Comparison of ENCODE assay signal across 8 cellular contexts in genomic region chr2:186485576-186485870, GRCh38. TPM values are rescaled to one million over a fixed set of nuclear protein-coding genes. Genes with fewer than 3 reads are reported as not detected.
DNase-seq lines count a peak whose midpoint lies in the region; ATAC-seq and TF ChIP-seq lines count a peak whose summit lies in the region.

No MANE protein-coding gene starts in this region.

- H3K9me2 ChIP-seq in DOHH2 (replicated peaks; ENCODE audit: control insufficient read depth, low read length), result no peaks in the 10 kb centered on the region

- H3K36me3 Mint-ChIP-seq in effector memory CD8-positive, alpha-beta T cell (ENCODE audit: insufficient read depth), result peaks cover 21% of the 10 kb centered on the region

- H3K27ac ChIP-seq in DOHH2 (ENCODE audit: low read depth, low read length), result peak overlapping the region; percentile 70
- H3K27ac ChIP-seq in osteoblast (ENCODE audit: low read depth, low read length), result peak overlapping the region; percentile 98

- H3F3A ChIP-seq in DOHH2 (ENCODE audit: control insufficient read depth, insufficient read depth), result no peaks in the 10 kb centered on the region

- H3K9me3 ChIP-seq in DOHH2 (ENCODE audit: control insufficient read depth, insufficient read depth, low read length) (no peaks in the 10 kb centered on the region), MG63 (no peaks in the 10 kb centered on the region), osteoblast (ENCODE audit: low read depth, low read length) (no peaks in the 10 kb centered on the region)

- intact Hi-C loops in head of caudate nucleus (cut with DNase I), result no loop called here

- no peaks in the 10 kb centered on the region for H3K27me3 ChIP-seq in DOHH2 (ENCODE audit: control insufficient read depth, low read length)
- H3K27me3 ChIP-seq in MG63, result no peaks in the 10 kb centered on the region
- no peaks in the 10 kb centered on the region for H3K27me3 ChIP-seq in osteoblast (ENCODE audit: insufficient read depth, low read length)

- peak; percentile 51 for ATAC-seq in effector memory CD8-positive, alpha-beta T cell (replicated peaks)
- ATAC-seq in HG03457 (IDR thresholded peaks at IDR 0.05; ENCODE audit: unreplicated experiment), result no peak

- peaks cover 42% of the 10 kb centered on the region for H3K36me3 ChIP-seq in DOHH2 (ENCODE audit: control insufficient read depth, low read length)
- peaks cover 19% of the 10 kb centered on the region for H3K36me3 ChIP-seq in MG63
- H3K36me3 ChIP-seq in osteoblast (ENCODE audit: insufficient read depth, low read length), result no peaks in the 10 kb centered on the region

- H3K9me3 Mint-ChIP-seq in effector memory CD8-positive, alpha-beta T cell, result no peaks in the 10 kb centered on the region

- peak overlapping the region; percentile 94 for H2AFZ ChIP-seq in osteoblast (ENCODE audit: low read length)

- H3K4me1 Mint-ChIP-seq in effector memory CD8-positive, alpha-beta T cell (ENCODE audit: low read depth in 2 of 2), result peaks cover 24 to 42% of the 10 kb centered on the region in 2 donors

- H3K4me1 ChIP-seq in DOHH2 (ENCODE audit: control insufficient read depth, low read length) (peaks cover 47% of the 10 kb centered on the region), osteoblast (ENCODE audit: insufficient read depth, low read length) (peaks cover 19% of the 10 kb centered on the region)

- H3K4me3 ChIP-seq in DOHH2 (ENCODE audit: low read length) (peak overlapping the region; percentile 98), MG63 (peak overlapping the region; percentile 90), osteoblast (ENCODE audit: insufficient read depth, low read length) (peak overlapping the region; percentile 95)

- H4K20me1 ChIP-seq in DOHH2 (ENCODE audit: control insufficient read depth, insufficient read depth, low read depth, low read length) (peaks cover 34% of the 10 kb centered on the region), osteoblast (ENCODE audit: insufficient read depth, low read length) (peaks cover 31% of the 10 kb centered on the region)

- no peaks in the 10 kb centered on the region for H3K27me3 Mint-ChIP-seq in effector memory CD8-positive, alpha-beta T cell

- TF ChIP-seq CTCF in DOHH2 (IDR thresholded peaks at IDR 0.05; ENCODE audit: low read depth, low read length, poor library complexity, severe bottlenecking) (no peak), osteoblast (IDR thresholded peaks at IDR 0.05; ENCODE audit: extremely low read depth, low read depth, low read length) (no peak)

- DNase-seq in MG63 (no peak), osteoblast (ENCODE audit: insufficient read length, low spot score, missing footprints) (peak; percentile 84), head of caudate nucleus (no peak), SKM-1 (lab: John Stamatoyannopoulos, UW; ENCODE audit: unreplicated experiment) (no peak), CD1c-positive myeloid dendritic cell (ENCODE audit: extremely low spot score) (no peak)
- no peak for DNase-seq in effector memory CD8-positive, alpha-beta T cell

- peak overlapping the region; percentile 87 for H3K4me2 ChIP-seq in DOHH2 (ENCODE audit: low read length)
- H3K4me2 ChIP-seq in osteoblast (ENCODE audit: insufficient read depth, low read length), result peak overlapping the region; percentile 93

- peak overlapping the region; percentile 98 to 99 for H3K27ac Mint-ChIP-seq in effector memory CD8-positive, alpha-beta T cell

- peak overlapping the region; percentile 99 to 100 for H3K4me3 Mint-ChIP-seq in effector memory CD8-positive, alpha-beta T cell

- H3K79me2 ChIP-seq in DOHH2 (ENCODE audit: control insufficient read depth, low read length) (peaks cover 90% of the 10 kb centered on the region), osteoblast (ENCODE audit: insufficient read depth, low read length) (peaks cover 52% of the 10 kb centered on the region)

RNA-seq across cellular contexts. Expression of gene ZC3H15, which starts 0.5 kb away (rescaled TPM):
- 82.9 and 109 TPM in 2 replicates for total RNA-seq in MG63 (2014; rRNA removed; shearing (Covaris generic); ENCODE audit: low replicate concordance)
- 71.7 and 71.9 TPM in 2 replicates for total RNA-seq in osteoblast
